In genomic region chr2:115609978-115610377, GRCh38 we compare ENCODE assay signal across 18 cellular contexts.
DNase-seq lines count a peak whose midpoint lies in the region; ATAC-seq and TF ChIP-seq lines count a peak whose summit lies in the region.
"Had no signal": no experiment of that assay in that cellular context is flagged by ENCODE, and none has a peak within 500 bp of the region (broad histone marks: within the 10 kb centered on the region; RNA-seq: fewer than 3 reads in every experiment).

No MANE protein-coding gene starts in this region.

- no peaks in the 10 kb centered on the region for H3K27me3 Mint-ChIP-seq in natural killer cell treated with Interleukin-12 subunit alpha and Interleukin-12 subunit beta and Interleukin-15 and Interleukin-18, amount 100 ng/mL, for 72 hours
- H3K27me3 Mint-ChIP-seq in CD8-positive, alpha-beta memory T cell: no peaks in the 10 kb centered on the region

- ATAC-seq in natural killer cell treated with Interleukin-12 subunit alpha and Interleukin-12 subunit beta and Interleukin-15 and Interleukin-18, amount 100 ng/mL, for 72 hours: no peak
- ATAC-seq in GM18505 (IDR thresholded peaks at IDR 0.05; ENCODE audit: unreplicated experiment): no peak
- ATAC-seq: HCT116 had no signal

- peak; percentile 83 for DNase-seq in DMS53 treated with DMSO at 0.1 percent for 48 hours (lab: John Stamatoyannopoulos, UW; ENCODE audit: unreplicated experiment)
- DNase-seq in MG63: peak; percentile 28
- peak; percentile 2 for DNase-seq in astrocyte of the hippocampus (ENCODE audit: low read depth, low spot score)
- DNase-seq in mucosa of gallbladder (ENCODE audit: low spot score): peak; percentile 40
- DNase-seq in natural killer cell treated with Interleukin-12 subunit alpha and Interleukin-12 subunit beta and Interleukin-15 and Interleukin-18, amount 100 ng/mL, for 72 hours (ENCODE audit: low spot score): no peak
- no peak for DNase-seq in CD8-positive, alpha-beta memory T cell
- no peak for DNase-seq in NCI-H2171 (lab: John Stamatoyannopoulos, UW)
- DNase-seq: ACHN, C1 segment of cervical spinal cord, GF-D8, GM23248, Kasumi-1, NCI-H1105, NCI-H446, Right ventricle myocardium superior, SW 1271 had no signal

- no peaks in the 10 kb centered on the region for H3K9me3 ChIP-seq in MG63
- no peaks in the 10 kb centered on the region for H3K9me3 ChIP-seq in CD8-positive, alpha-beta memory T cell (ENCODE audit: low read length)

- POLR2A ChIA-PET in CD8-positive, alpha-beta memory T cell (lab: Charles Lee): no interaction called here

- H3K9me3 Mint-ChIP-seq in natural killer cell treated with Interleukin-12 subunit alpha and Interleukin-12 subunit beta and Interleukin-15 and Interleukin-18, amount 100 ng/mL, for 72 hours: peaks cover 23% of the 10 kb centered on the region
- H3K9me3 Mint-ChIP-seq in CD8-positive, alpha-beta memory T cell: peaks cover 5 to 56% (median 7%) of the 10 kb centered on the region in 5 donors

- H3K4me1 Mint-ChIP-seq in natural killer cell treated with Interleukin-12 subunit alpha and Interleukin-12 subunit beta and Interleukin-15 and Interleukin-18, amount 100 ng/mL, for 72 hours (ENCODE audit: low read depth in 2 of 2): no peaks in the 10 kb centered on the region
- no peaks in the 10 kb centered on the region for H3K4me1 Mint-ChIP-seq in CD8-positive, alpha-beta memory T cell

- H3K36me3 Mint-ChIP-seq in natural killer cell treated with Interleukin-12 subunit alpha and Interleukin-12 subunit beta and Interleukin-15 and Interleukin-18, amount 100 ng/mL, for 72 hours: no peaks in the 10 kb centered on the region
- H3K36me3 Mint-ChIP-seq in CD8-positive, alpha-beta memory T cell: no peaks in the 10 kb centered on the region

- no peaks in the 10 kb centered on the region for H3K4me1 ChIP-seq in CD8-positive, alpha-beta memory T cell (ENCODE audit: insufficient read depth, low read length)

- CTCF ChIA-PET in CD8-positive, alpha-beta memory T cell (lab: Charles Lee): no interaction called here

- no peak overlapping the region for H3K27ac ChIP-seq in CD8-positive, alpha-beta memory T cell (ENCODE audit: low read depth, low read length)
- H3K27ac ChIP-seq: GM23248 had no signal

- H3K4me3 ChIP-seq in MG63: no peak overlapping the region
- H3K4me3 ChIP-seq in CD8-positive, alpha-beta memory T cell (ENCODE audit: low read length): no peak overlapping the region
- H3K4me3 ChIP-seq: GM23248 had no signal

- TF ChIP-seq POLR2A in GM18505 (IDR thresholded peaks at IDR 0.05; ENCODE audit: borderline replicate concordance, extremely low read depth, insufficient read depth, insufficient read length): no peak

- H3K27ac Mint-ChIP-seq in natural killer cell treated with Interleukin-12 subunit alpha and Interleukin-12 subunit beta and Interleukin-15 and Interleukin-18, amount 100 ng/mL, for 72 hours: no peak overlapping the region
- H3K27ac Mint-ChIP-seq in CD8-positive, alpha-beta memory T cell: no peak overlapping the region

- H3K36me3 ChIP-seq in MG63: no peaks in the 10 kb centered on the region
- H3K36me3 ChIP-seq in CD8-positive, alpha-beta memory T cell (ENCODE audit: insufficient read depth, low read length): no peaks in the 10 kb centered on the region

- no peaks in the 10 kb centered on the region for H3K27me3 ChIP-seq in MG63
- no peaks in the 10 kb centered on the region for H3K27me3 ChIP-seq in CD8-positive, alpha-beta memory T cell (ENCODE audit: insufficient read depth, low read length, poor library complexity, severe bottlenecking)

- no peak overlapping the region for H3K4me3 Mint-ChIP-seq in natural killer cell treated with Interleukin-12 subunit alpha and Interleukin-12 subunit beta and Interleukin-15 and Interleukin-18, amount 100 ng/mL, for 72 hours
- H3K4me3 Mint-ChIP-seq in CD8-positive, alpha-beta memory T cell: no peak overlapping the region

Comparison
In these comparisons a context has a peak if more than half of its experiments do, and no peak if none do; other contexts are left out.
1. DNase-seq: peak in DMS53 treated with DMSO at 0.1 percent for 48 hours (single experiment), MG63 (single experiment), astrocyte of the hippocampus (single experiment) and mucosa of gallbladder (single experiment); none in natural killer cell treated with Interleukin-12 subunit alpha and Interleukin-12 subunit beta and Interleukin-15 and Interleukin-18, amount 100 ng/mL, for 72 hours (single experiment), CD8-positive, alpha-beta memory T cell (0 of 5) and NCI-H2171 (single experiment).